18 cellular contexts compared by ENCODE assay signal in genomic region chr7:88322151-88322550, GRCh38. TPM values are rescaled to one million over a fixed set of nuclear protein-coding genes. Genes with fewer than 3 reads are reported as not detected.
DNase-seq lines count a peak whose midpoint lies in the region; ATAC-seq, FAIRE-seq and TF ChIP-seq lines count a peak whose summit lies in the region.
"Had no signal": no experiment of that assay in that cellular context is flagged by ENCODE, and none has a peak within 500 bp of the region (broad histone marks: within the 10 kb centered on the region; RNA-seq: fewer than 3 reads in every experiment).

No MANE protein-coding gene starts in this region.

- no peak for TF ChIP-seq POLR2A in A549 (IDR thresholded peaks at IDR 0.05; ENCODE audit: low read length)

- FAIRE-seq in A549 (lab: Jason Lieb, UNC), result no peak
- FAIRE-seq: GM18507 had no signal

- DNase-seq in A549 (ENCODE audit: low read depth in 1 of 2, low spot score in 1 of 2), result no peak
- DNase-seq in RPMI8226, result peak; percentile 20
- DNase-seq in left lobe of liver (ENCODE audit: low spot score), result no peak
- no peak for DNase-seq in NCI-H226
- no peak for DNase-seq in iPS-NIHi11 (ENCODE audit: low spot score)
- DNase-seq in foreskin melanocyte, result no peak
- DNase-seq: activated CD8-positive, alpha-beta T cell treated with anti-CD3 and anti-CD28 coated beads, Interleukin-2, amount 10 ng/mL, durations not matched to agents 7 days and 5 days; activated naive CD8-positive, alpha-beta T cell treated with anti-CD3 and anti-CD28 coated beads, Interleukin-2, amount 50 U/mL, for 24 hours; CD8-positive, alpha-beta T cell; DMS79 treated with DMSO at 0.1 percent for 48 hours; hypothalamus; NCI-H2107; NCI-H524 treated with DMSO at 0.1 percent for 48 hours; stimulated activated CD4-positive, alpha-beta T cell treated with anti-CD3 and anti-CD28 coated beads, Interleukin-2, amount 100 ng/mL, for 48 hours; substantia nigra had no signal

- TF ChIP-seq EP300 in A549 (IDR thresholded peaks at IDR 0.05), result no peak

- H3K4me1 ChIP-seq in A549, result no peaks in the 10 kb centered on the region

- POLR2A ChIA-PET in A549 (lab: Yijun Ruan, JAX), result no interaction called here

- WGBS in A549 (ENCODE audit: missing lambda C conversion rate), result 36% methylated on average over 3 of the region's 3 CpGs

- peak overlapping the region; percentile 24; the same call in 1 of the 3 replicates for H3K4me2 ChIP-seq in A549

- no peak for TF ChIP-seq RAD21 in A549 (conservative IDR thresholded peaks at IDR 0.05 in 1 of 2, IDR thresholded peaks at IDR 0.05 in 1 of 2)

- no peak for ATAC-seq in A549
- ATAC-seq in HG03135 (IDR thresholded peaks at IDR 0.05; ENCODE audit: unreplicated experiment), result peak; percentile 39
- ATAC-seq in left lobe of liver, result peak; percentile 21
- ATAC-seq in HG02798 (IDR thresholded peaks at IDR 0.05; ENCODE audit: poor library complexity, unreplicated experiment), result no peak
- ATAC-seq: activated CD8-positive, alpha-beta T cell treated with anti-CD3 and anti-CD28 coated beads, Interleukin-2, amount 10 ng/mL, durations not matched to agents 7 days and 5 days; activated naive CD8-positive, alpha-beta T cell treated with anti-CD3 and anti-CD28 coated beads, Interleukin-2, amount 50 U/mL, for 24 hours; CD8-positive, alpha-beta T cell had no signal

- H3K4me3 ChIP-seq in A549, result no peak overlapping the region

- TF ChIP-seq CTCF in A549 (IDR thresholded peaks at IDR 0.05), result no peak

- H3K27ac ChIP-seq in A549, result no peak overlapping the region

- CTCF ChIA-PET in A549 (lab: Yijun Ruan, JAX), result no interaction called here

- H3K9me3 ChIP-seq in A549, result no peaks in the 10 kb centered on the region

TF ChIP-seq in A549, 52 proteins besides CTCF, POLR2A, EP300 and RAD21:
- no peak for TF ChIP-seq HOXA7 (CRISPR knock-in tag; IDR thresholded peaks at IDR 0.05)
- no peak for TF ChIP-seq USF2 (IDR thresholded peaks at IDR 0.05)
- no peak for TF ChIP-seq SMC3 (IDR thresholded peaks at IDR 0.05)
- no peak for TF ChIP-seq TP53 (CRISPR knock-in tag; IDR thresholded peaks at IDR 0.05)
- no peak for TF ChIP-seq CBX8 (IDR thresholded peaks at IDR 0.05)
- TF ChIP-seq SREBF2 (IDR thresholded peaks at IDR 0.05), result no peak
- TF ChIP-seq, protein P1, sequence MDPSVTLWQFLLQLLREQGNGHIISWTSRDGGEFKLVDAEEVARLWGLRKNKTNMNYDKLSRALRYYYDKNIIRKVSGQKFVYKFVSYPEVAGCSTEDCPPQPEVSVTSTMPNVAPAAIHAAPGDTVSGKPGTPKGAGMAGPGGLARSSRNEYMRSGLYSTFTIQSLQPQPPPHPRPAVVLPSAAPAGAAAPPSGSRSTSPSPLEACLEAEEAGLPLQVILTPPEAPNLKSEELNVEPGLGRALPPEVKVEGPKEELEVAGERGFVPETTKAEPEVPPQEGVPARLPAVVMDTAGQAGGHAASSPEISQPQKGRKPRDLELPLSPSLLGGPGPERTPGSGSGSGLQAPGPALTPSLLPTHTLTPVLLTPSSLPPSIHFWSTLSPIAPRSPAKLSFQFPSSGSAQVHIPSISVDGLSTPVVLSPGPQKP (IDR thresholded peaks at IDR 0.05; ENCODE audit: low read depth, low read length), result no peak

RNA-seq across cellular contexts. Expression of gene STEAP4, which starts 15.5 kb away (rescaled TPM):
- 0.01 TPM in 1 of 2 replicates, not detected in the other for polyA plus RNA-seq in A549 (2011; rRNA removed)
- not detected in 2 replicates for polyA plus RNA-seq in A549 (2012; cell fraction: cytosol; rRNA removed)
- not detected in 2 replicates for polyA plus RNA-seq in A549 (2012; cell fraction: nucleus; rRNA removed)
- not detected in 3 replicates for polyA plus RNA-seq in A549 (2017; fragmentation: RNase III; extraction: RNeasy Plus Mini Kit Qiagen cat#74134 plus additional on column Dnase treatment)
- polyA minus RNA-seq in A549 (2011; rRNA and poly(A)+ RNA removed), result not detected in 2 replicates
- 28.3 TPM for total RNA-seq in left lobe of liver
- total RNA-seq: activated CD8-positive, alpha-beta T cell treated with anti-CD3 and anti-CD28 coated beads, Interleukin-2, amount 10 ng/mL, durations not matched to agents 7 days and 5 days; CD8-positive, alpha-beta T cell had no signal

Comparison
In these comparisons a context has a peak if more than half of its experiments do, and no peak if none do; other contexts are left out.
1. ATAC-seq: peak in HG03135 (single experiment) and left lobe of liver (single experiment); none in A549 (0 of 2) and HG02798 (single experiment).